8 cellular contexts compared by ENCODE assay signal in genomic region chr19:34430738-34431625, GRCh38. TPM values are rescaled to one million over a fixed set of nuclear protein-coding genes. Genes with fewer than 3 reads are reported as not detected.
DNase-seq lines count a peak whose midpoint lies in the region; ATAC-seq and TF ChIP-seq lines count a peak whose summit lies in the region.

No MANE protein-coding gene starts in this region.

- peaks cover 35% of the 10 kb centered on the region for H3K36me3 Mint-ChIP-seq in central memory CD8-positive, alpha-beta T cell (ENCODE audit: insufficient read depth)

- ATAC-seq in central memory CD8-positive, alpha-beta T cell (replicated peaks; ENCODE audit: extremely low read depth, poor library complexity, severe bottlenecking): peak; percentile 54
- ATAC-seq in GM18873 (IDR thresholded peaks at IDR 0.05; ENCODE audit: low FRiP score, unreplicated experiment): no peak

- peaks cover 66% of the 10 kb centered on the region for H4K20me1 ChIP-seq in SK-N-SH (ENCODE audit: insufficient read depth)

- no peak overlapping the region for H4K91ac ChIP-seq in mesenchymal stem cell (ENCODE audit: low read length)

- H3K79me2 ChIP-seq in SK-N-SH (ENCODE audit: insufficient read depth): peaks cover 86% of the 10 kb centered on the region

- peaks cover 30% of the 10 kb centered on the region for H3K4me1 Mint-ChIP-seq in central memory CD8-positive, alpha-beta T cell

- H3K36me3 ChIP-seq in SK-N-SH (replicated peaks in 1 of 2; ENCODE audit: control insufficient read depth in 1 of 2, insufficient read depth in 2 of 2, low read length in 1 of 2) (peaks cover 27 to 33% of the 10 kb centered on the region in 2 experiments), mesenchymal stem cell (ENCODE audit: control insufficient read depth in 1 of 2, insufficient read depth in 2 of 2, low read depth in 1 of 2, low read length in 2 of 2) (peaks cover 25 to 30% of the 10 kb centered on the region in 2 experiments)

- no peak overlapping the region for H3K23ac ChIP-seq in mesenchymal stem cell (ENCODE audit: low read length in 2 of 2)

- no peaks in the 10 kb centered on the region for H3F3A ChIP-seq in SK-N-SH (replicated peaks; ENCODE audit: insufficient read depth)

- no peaks in the 10 kb centered on the region for H3K27me3 Mint-ChIP-seq in central memory CD8-positive, alpha-beta T cell

- no peak overlapping the region for H2AK5ac ChIP-seq in mesenchymal stem cell (ENCODE audit: low read length, severe bottlenecking)

- no peak overlapping the region for H2BK12ac ChIP-seq in mesenchymal stem cell (ENCODE audit: low read length in 2 of 2)

- H3K9me3 Mint-ChIP-seq in central memory CD8-positive, alpha-beta T cell: no peaks in the 10 kb centered on the region

- no peak overlapping the region for H3K27ac Mint-ChIP-seq in central memory CD8-positive, alpha-beta T cell (ENCODE audit: low read depth)

- no peak overlapping the region for H4K8ac ChIP-seq in mesenchymal stem cell (ENCODE audit: low read length)

- no peaks in the 10 kb centered on the region for H3K9me2 ChIP-seq in SK-N-SH

- H3K4me2 ChIP-seq in SK-N-SH (peak overlapping the region; percentile 94), mesenchymal stem cell (ENCODE audit: low read length, poor library complexity, severe bottlenecking) (no peak overlapping the region)

- TF ChIP-seq CTCF in SK-N-SH (IDR thresholded peaks at IDR 0.05): peak; percentile 76

- H3K4ac ChIP-seq in mesenchymal stem cell (ENCODE audit: low read depth in 1 of 2, low read length in 2 of 2): no peak overlapping the region

- H3K4me3 ChIP-seq in GM08714 (ENCODE audit: low read length) (peak overlapping the region; percentile 40), SK-N-SH (ENCODE audit: low read depth in 2 of 2, low read length in 1 of 2) (peak overlapping the region; percentile 24 to 79; a peak in 2 of 4 replicates), mesenchymal stem cell (ENCODE audit: insufficient read depth in 1 of 2, low read depth in 1 of 2, low read length in 2 of 2) (peak overlapping the region in 1 of 2 experiments; percentile 97)

- no peak overlapping the region for H2BK15ac ChIP-seq in mesenchymal stem cell (ENCODE audit: low read depth, poor library complexity, severe bottlenecking)

- H3K18ac ChIP-seq in mesenchymal stem cell (ENCODE audit: low read depth in 1 of 2, low read length in 2 of 2): no peak overlapping the region

- H3K27ac ChIP-seq in SK-N-SH (ENCODE audit: low read depth in 2 of 2, low read length in 1 of 2) (no peak overlapping the region; a peak in 1 of 4 replicates), mesenchymal stem cell (ENCODE audit: low read length, poor library complexity, severe bottlenecking) (no peak overlapping the region)

- TF ChIP-seq RAD21 in SK-N-SH (IDR thresholded peaks at IDR 0.05; ENCODE audit: low read length): peak; percentile 60

- H3K9ac ChIP-seq in SK-N-SH (no peak overlapping the region), mesenchymal stem cell (ENCODE audit: low read length) (peak overlapping the region; percentile 98)

- H2BK5ac ChIP-seq in mesenchymal stem cell (ENCODE audit: low read depth, low read length, poor library complexity, severe bottlenecking): no peak overlapping the region

- CTCF ChIA-PET in SK-N-SH (lab: Yijun Ruan, JAX): interaction anchor here (0.6 to 1.5 kb wide), 23 partner anchors 9 to 118 kb away, joined by 3 to 10 read pairs (median 4); no protein-coding TSS in a partner anchor

- H3K9me3 ChIP-seq in SK-N-SH: no peaks in the 10 kb centered on the region
- no peaks in the 10 kb centered on the region for H3K9me3 ChIP-seq in mesenchymal stem cell (ENCODE audit: control insufficient read depth, low read length)

- H3K4me1 ChIP-seq in SK-N-SH (ENCODE audit: control insufficient read depth in 1 of 2, insufficient read depth in 2 of 2, low read depth in 1 of 2, low read length in 1 of 2) (peaks cover 12% of the 10 kb centered on the region in 2 experiments; a peak in 3 of 4 replicates), mesenchymal stem cell (ENCODE audit: control insufficient read depth, insufficient read depth, low read depth, low read length) (peaks cover 8% of the 10 kb centered on the region)

- H3K4me3 Mint-ChIP-seq in central memory CD8-positive, alpha-beta T cell: peak overlapping the region; percentile 94

- DNase-seq in AG08395 (ENCODE audit: low spot score) (peak; percentile 62), KG1 (lab: John Stamatoyannopoulos, UW) (peak; percentile 3), SK-N-SH (peak; percentile 77), mesenchymal stem cell (peak; percentile 80)
- DNase-seq in central memory CD8-positive, alpha-beta T cell (ENCODE audit: low spot score in 2 of 2): peak in 1 of 2 donors; percentile 41
- DNase-seq in activated effector memory CD4-positive, alpha-beta T cell treated with Interleukin-2 at 50 U/mL for 16 hours: no peak

- H2BK120ac ChIP-seq in mesenchymal stem cell (ENCODE audit: low read depth, low read length): no peak overlapping the region

- 47% methylated on average over 6 of the region's 6 CpGs for WGBS in SK-N-SH (ENCODE audit: low lambda C conversion rate)
- WGBS in mesenchymal stem cell: 57% methylated on average over 5 of the region's 6 CpGs

- no peak for TF ChIP-seq EP300 in SK-N-SH (IDR thresholded peaks at IDR 0.05; ENCODE audit: borderline replicate concordance in 1 of 2, low read depth in 1 of 2, low read length in 1 of 2)

- H3K27me3 ChIP-seq in SK-N-SH (ENCODE audit: insufficient read depth): no peaks in the 10 kb centered on the region
- H3K27me3 ChIP-seq in mesenchymal stem cell (ENCODE audit: control insufficient read depth in 1 of 2, insufficient read depth in 1 of 2, low read length in 2 of 2): no peaks in the 10 kb centered on the region

- peaks cover 9% of the 10 kb centered on the region for H3K79me1 ChIP-seq in mesenchymal stem cell (replicated peaks; ENCODE audit: low read length, poor library complexity, severe bottlenecking)

- no peak overlapping the region for H3K14ac ChIP-seq in mesenchymal stem cell (ENCODE audit: low read length in 2 of 2)

- H2AFZ ChIP-seq in SK-N-SH (ENCODE audit: low read depth) (no peak overlapping the region), mesenchymal stem cell (ENCODE audit: low read depth, low read length) (no peak overlapping the region)

- POLR2A ChIA-PET in SK-N-SH (lab: Yijun Ruan, JAX): interaction anchor here (0.6 to 0.9 kb wide), 2 partner anchors 14 to 31 kb away, joined by 3 to 6 read pairs; no protein-coding TSS in a partner anchor

TF ChIP-seq in SK-N-SH, 30 proteins besides CTCF, POLR2A, EP300 and RAD21 (continues in another document):
- no peak for TF ChIP-seq RXRA (IDR thresholded peaks at IDR 0.05; ENCODE audit: borderline replicate concordance, low read depth)
- TF ChIP-seq REST (IDR thresholded peaks at IDR 0.05; ENCODE audit: low read depth, low read length): no peak
- no peak for TF ChIP-seq NFIC (IDR thresholded peaks at IDR 0.05; ENCODE audit: borderline replicate concordance)
- no peak for TF ChIP-seq EZH2phosphoT487 (IDR thresholded peaks at IDR 0.05; ENCODE audit: borderline replicate concordance, low read depth)
- no peak for TF ChIP-seq GABPA (IDR thresholded peaks at IDR 0.05; ENCODE audit: low read depth)
- no peak for TF ChIP-seq USF1 (IDR thresholded peaks at IDR 0.05; ENCODE audit: borderline replicate concordance, low read depth)
- TF ChIP-seq RFX5 (IDR thresholded peaks at IDR 0.05; ENCODE audit: low read length): no peak
- no peak for TF ChIP-seq NRF1 (IDR thresholded peaks at IDR 0.05; ENCODE audit: low read depth, low read length)
- TF ChIP-seq GATA2 (CRISPR knock-in tag; IDR thresholded peaks at IDR 0.05): no peak

RNA-seq across cellular contexts. Expression of gene UBA2, which starts 2.8 kb away (rescaled TPM):
- polyA plus RNA-seq in SK-N-SH (2012; rRNA removed): 117 and 133 TPM in 2 replicates
- polyA plus RNA-seq in SK-N-SH (2012; cell fraction: cytosol; rRNA removed): 144 and 150 TPM in 2 replicates
- polyA plus RNA-seq in SK-N-SH (2012; cell fraction: nucleus; rRNA removed): 38.5 and 73.1 TPM in 2 replicates
- 80.7 TPM for polyA plus RNA-seq in mesenchymal stem cell (2013, experiment 1 of 2)
- polyA plus RNA-seq in mesenchymal stem cell (2013, experiment 2 of 2): 81.9 TPM

RNA-seq across cellular contexts. Expression of gene PDCD2L, which starts 26.8 kb away (rescaled TPM):
- polyA plus RNA-seq in SK-N-SH (2012; rRNA removed): 20.8 and 22.3 TPM in 2 replicates
- 18.5 and 21.0 TPM in 2 replicates for polyA plus RNA-seq in SK-N-SH (2012; cell fraction: cytosol; rRNA removed)
- 10.4 and 11.8 TPM in 2 replicates for polyA plus RNA-seq in SK-N-SH (2012; cell fraction: nucleus; rRNA removed)
- 6.0 TPM for polyA plus RNA-seq in mesenchymal stem cell (2013, experiment 1 of 2)
- polyA plus RNA-seq in mesenchymal stem cell (2013, experiment 2 of 2): 5.9 TPM

RNA-seq across cellular contexts. Expression of gene WTIP, which starts 50.6 kb away (rescaled TPM):
- polyA plus RNA-seq in SK-N-SH (2012; rRNA removed): 24.1 and 27.7 TPM in 2 replicates
- 12.2 and 21.8 TPM in 2 replicates for polyA plus RNA-seq in SK-N-SH (2012; cell fraction: cytosol; rRNA removed)
- 20.6 and 31.8 TPM in 2 replicates for polyA plus RNA-seq in SK-N-SH (2012; cell fraction: nucleus; rRNA removed)
- 6.3 TPM for polyA plus RNA-seq in mesenchymal stem cell (2013, experiment 1 of 2)
- polyA plus RNA-seq in mesenchymal stem cell (2013, experiment 2 of 2): 5.7 TPM
